Comparison of ENCODE assay signal across 27 cellular contexts in genomic region chr2:48175656-48176055, GRCh38.
"Had no signal": no experiment of that assay in that cellular context is flagged by ENCODE, and none has a peak within 500 bp of the region (broad histone marks: within the 10 kb centered on the region; RNA-seq: fewer than 3 reads in every experiment).

No MANE protein-coding gene starts in this region.

- H3K27ac ChIP-seq: brain microvascular endothelial cell, coronary artery, dorsolateral prefrontal cortex, foreskin keratinocyte, gastrocnemius medialis, VCaP had no signal

- H3K36me3 ChIP-seq: brain microvascular endothelial cell, gastrocnemius medialis, heart left ventricle had no signal

- H3K4me3 ChIP-seq: coronary artery, dorsolateral prefrontal cortex, gastrocnemius medialis, heart left ventricle had no signal

- H3K4me1 ChIP-seq: gastrocnemius medialis had no signal

- H3K9me3 ChIP-seq: gastrocnemius medialis had no signal

- H3K27me3 ChIP-seq: brain microvascular endothelial cell, dorsolateral prefrontal cortex, foreskin keratinocyte, gastrocnemius medialis, heart left ventricle had no signal

- ATAC-seq: activated naive CD4-positive, alpha-beta T cell treated with anti-CD3 and anti-CD28 coated beads, Interleukin-2, amount 50 U/mL, for 72 hours; activated T-cell treated with anti-CD3 and anti-CD28 coated beads, Interleukin-2, amount 50 U/mL, for 72 hours; esophagus mucosa; foreskin keratinocyte; gastrocnemius medialis; heart left ventricle; WTC11 had no signal

- DNase-seq: activated CD4-positive, alpha-beta memory T cell treated with anti-CD3 and anti-CD28 coated beads, Interleukin-2, amount 10 ng/mL, durations not matched to agents 7 days and 5 days; activated CD4-positive, alpha-beta T cell treated with anti-CD3 and anti-CD28 coated beads for 1 hour; activated CD4-positive, alpha-beta T cell treated with anti-CD3 and anti-CD28 coated beads for 4 hours; activated CD4-positive, alpha-beta T cell treated with anti-CD3 and anti-CD28 coated beads, Interleukin-2, amount 10 ng/mL, durations not matched to agents 7 days and 5 days; activated CD4-positive, alpha-beta T cell treated with anti-CD3 and anti-CD28 coated beads, Interleukin-2, amount 50 U/mL, for 4 hours; activated CD8-positive, alpha-beta memory T cell treated with anti-CD3 and anti-CD28 coated beads, Interleukin-2, amount 50 U/mL, for 48 hours; activated gamma-delta T cell; activated naive CD4-positive, alpha-beta T cell; activated naive CD4-positive, alpha-beta T cell treated with anti-CD3 and anti-CD28 coated beads, Interleukin-2, amount 10 ng/mL, durations not matched to agents 7 days and 5 days; activated naive CD8-positive, alpha-beta T cell treated with anti-CD3 and anti-CD28 coated beads, Interleukin-2, amount 10 ng/mL, durations not matched to agents 7 days and 5 days; activated T-cell treated with anti-CD3 and anti-CD28 coated beads for 4 hours; activated T-cell treated with anti-CD3 and anti-CD28 coated beads, Interleukin-2, amount 50 U/mL, for 24 hours; activated T-cell treated with anti-CD3 and anti-CD28 coated beads, Interleukin-2, amount 50 U/mL, for 72 hours; dorsolateral prefrontal cortex; effector memory CD4-positive, alpha-beta T cell; endodermal cell; gastrocnemius medialis; glutamatergic neuron; heart left ventricle; T-helper 2 cell had no signal
